13 cellular contexts compared by ENCODE assay signal in the genomic region with DNA sequence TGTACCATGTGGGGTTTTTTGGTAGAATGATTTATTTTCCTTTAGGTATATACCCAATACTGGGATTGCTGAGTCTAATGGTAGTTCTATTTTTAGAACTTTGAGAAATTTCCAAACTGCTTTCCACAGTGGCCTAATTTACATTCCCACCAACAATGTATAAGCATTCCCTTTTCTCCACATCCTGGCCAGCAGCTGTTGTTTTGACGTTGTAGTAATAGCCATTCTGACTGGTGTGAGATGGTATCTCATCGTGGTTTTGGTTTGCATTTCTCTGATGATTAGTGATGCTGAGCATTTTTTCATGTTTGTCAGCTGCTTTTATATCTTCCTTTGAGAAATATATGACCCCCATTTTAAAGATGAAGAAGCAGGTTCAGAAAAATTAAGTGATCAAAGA.
DNase-seq lines count a peak whose midpoint lies in the region; ATAC-seq and TF ChIP-seq lines count a peak whose summit lies in the region.
"Had no signal": no experiment of that assay in that cellular context is flagged by ENCODE, and none has a peak within 500 bp of the region (broad histone marks: within the 10 kb centered on the region; RNA-seq: fewer than 3 reads in every experiment).

No MANE protein-coding gene starts in this region.

- no peak for TF ChIP-seq EP300 in sigmoid colon (IDR thresholded peaks at IDR 0.05)

- no peak overlapping the region for H3K9ac ChIP-seq in fibroblast of lung (ENCODE audit: insufficient read depth, low read length)
- H3K9ac ChIP-seq: BLaER1 treated with 17β-estradiol and CSF1 and Interleukin-3, amounts not matched to agents 10 nM and 100 nM had no signal

- peaks cover 10% of the 10 kb centered on the region for H3K36me3 Mint-ChIP-seq in T-helper 2 cell treated with Interferon-gamma antibody and Interleukin-4, amounts not matched to agents 5 μg/mL and 100 μg/mL, for 36 hours (ENCODE audit: low read depth)
- peaks cover 5% of the 10 kb centered on the region for H3K36me3 Mint-ChIP-seq in Calu3 (ENCODE audit: insufficient read depth, unreplicated experiment)

- H3K27me3 ChIP-seq in fibroblast of lung (ENCODE audit: control insufficient read depth, insufficient read depth, low read length), result no peaks in the 10 kb centered on the region
- H3K27me3 ChIP-seq in sigmoid colon, result no peaks in the 10 kb centered on the region
- H3K27me3 ChIP-seq in upper lobe of right lung, result no peaks in the 10 kb centered on the region
- H3K27me3 ChIP-seq: BLaER1 treated with 17β-estradiol and CSF1 and Interleukin-3, amounts not matched to agents 10 nM and 100 nM; spleen had no signal

- no peaks in the 10 kb centered on the region for H4K20me1 ChIP-seq in fibroblast of lung (ENCODE audit: control insufficient read depth, extremely low read depth, insufficient read depth, low read length)
- H4K20me1 ChIP-seq: BLaER1 treated with 17β-estradiol and CSF1 and Interleukin-3, amounts not matched to agents 10 nM and 100 nM had no signal

- WGBS in sigmoid colon, 2 donors, result 56 to 85% methylated on average over 2 of the region's 2 CpGs

- no TSS peak for BruUV-seq in Calu3 (replicated peaks; lab: Mats Ljungman, UMichigan)

- ATAC-seq in upper lobe of right lung (no peak), GM21526 (IDR thresholded peaks at IDR 0.05; ENCODE audit: low FRiP score, unreplicated experiment) (no peak)

- H3K9me3 Mint-ChIP-seq in T-helper 2 cell treated with Interferon-gamma antibody and Interleukin-4, amounts not matched to agents 5 μg/mL and 100 μg/mL, for 36 hours, result no peaks in the 10 kb centered on the region
- no peaks in the 10 kb centered on the region for H3K9me3 Mint-ChIP-seq in Calu3 (ENCODE audit: low read depth, unreplicated experiment)
- H3K9me3 Mint-ChIP-seq: activated naive CD4-positive, alpha-beta T cell treated with anti-CD3 and anti-CD28 coated beads, Interleukin-2, amount 50 U/mL, for 24 hours had no signal

- intact Hi-C loops in sigmoid colon (cut with DNase I), result no loop called here
- intact Hi-C loops in upper lobe of right lung (cut with DNase I), result no loop called here
- intact Hi-C loops in Calu3 (cut with micrococcal nuclease; ENCODE audit: unreplicated experiment), result no loop called here

- peaks cover 52% of the 10 kb centered on the region for H3K4me1 Mint-ChIP-seq in T-helper 2 cell treated with Interferon-gamma antibody and Interleukin-4, amounts not matched to agents 5 μg/mL and 100 μg/mL, for 36 hours (ENCODE audit: low read depth)
- H3K4me1 Mint-ChIP-seq in Calu3 (ENCODE audit: low read depth, unreplicated experiment), result no peaks in the 10 kb centered on the region

- H3K27ac ChIP-seq in fibroblast of lung (ENCODE audit: insufficient read depth, low read length) (peak overlapping the region; percentile 73), sigmoid colon (peak overlapping the region; percentile 94 to 99 (median 98)), upper lobe of right lung (no peak overlapping the region)
- H3K27ac ChIP-seq: BLaER1 treated with 17β-estradiol and CSF1 and Interleukin-3, amounts not matched to agents 10 nM and 100 nM had no signal

- TF ChIP-seq CTCF in fibroblast of lung (conservative IDR thresholded peaks at IDR 0.05 in 1 of 2, IDR thresholded peaks at IDR 0.05 in 1 of 2; ENCODE audit: low read depth in 1 of 2, low read length in 2 of 2) (no peak), sigmoid colon (IDR thresholded peaks at IDR 0.05) (no peak), upper lobe of right lung (IDR thresholded peaks at IDR 0.05) (no peak), Calu3 (IDR thresholded peaks at IDR 0.05; ENCODE audit: unreplicated experiment) (no peak)

- H3K4me3 ChIP-seq in fibroblast of lung (replicated peaks in 1 of 4; ENCODE audit: control extremely low read depth in 1 of 4, insufficient read depth in 1 of 4, low read depth in 3 of 4, low read length in 4 of 4) (no peak overlapping the region), sigmoid colon (no peak overlapping the region), upper lobe of right lung (no peak overlapping the region)
- H3K4me3 ChIP-seq: BLaER1 treated with 17β-estradiol and CSF1 and Interleukin-3, amounts not matched to agents 10 nM and 100 nM; spleen had no signal

- peak overlapping the region; percentile 12 for H3K4me3 Mint-ChIP-seq in T-helper 2 cell treated with Interferon-gamma antibody and Interleukin-4, amounts not matched to agents 5 μg/mL and 100 μg/mL, for 36 hours
- H3K4me3 Mint-ChIP-seq in Calu3 (ENCODE audit: low read depth, unreplicated experiment), result no peak overlapping the region
- H3K4me3 Mint-ChIP-seq: activated naive CD4-positive, alpha-beta T cell treated with anti-CD3 and anti-CD28 coated beads, Interleukin-2, amount 50 U/mL, for 24 hours had no signal

- H3K9me3 ChIP-seq in fibroblast of lung (ENCODE audit: control insufficient read depth, insufficient read depth, low read depth, low read length) (no peaks in the 10 kb centered on the region), sigmoid colon (no peaks in the 10 kb centered on the region), upper lobe of right lung (no peaks in the 10 kb centered on the region)
- H3K9me3 ChIP-seq: spleen had no signal

- H2AFZ ChIP-seq in fibroblast of lung (ENCODE audit: low read length), result no peak overlapping the region

- H3K4me1 ChIP-seq in fibroblast of lung (ENCODE audit: control insufficient read depth, extremely low read depth, insufficient read depth, low read length) (peaks cover 23% of the 10 kb centered on the region), sigmoid colon (peaks cover 0 to 100% (median 94%) of the 10 kb centered on the region in 4 donors), upper lobe of right lung (peaks cover 41% of the 10 kb centered on the region)

- DNase-seq in GM04503 (ENCODE audit: low read depth), result peak; percentile 79
- no peak for DNase-seq in T-helper 2 cell treated with Interferon-gamma antibody and Interleukin-4, amounts not matched to agents 5 μg/mL and 100 μg/mL, for 36 hours (ENCODE audit: low spot score)
- peak; percentile 93 to 96 for DNase-seq in fibroblast of lung (ENCODE audit: low read depth in 2 of 2)
- no peak for DNase-seq in sigmoid colon
- no peak for DNase-seq in upper lobe of right lung
- no peak for DNase-seq in Calu3
- DNase-seq in CD1c-positive myeloid dendritic cell (ENCODE audit: extremely low spot score), result no peak
- DNase-seq: effector CD8-positive, alpha-beta T cell; MM.1S; spleen had no signal

- no peak for TF ChIP-seq POLR2A in sigmoid colon (IDR thresholded peaks at IDR 0.05)

- H3K4me2 ChIP-seq in fibroblast of lung (ENCODE audit: extremely low read depth, insufficient read depth, low read length), result no peak overlapping the region
- H3K4me2 ChIP-seq: BLaER1 treated with 17β-estradiol and CSF1 and Interleukin-3, amounts not matched to agents 10 nM and 100 nM had no signal

- CTCF ChIA-PET in Calu3 (lab: Charles Lee), result no interaction called here

- H3K27me3 Mint-ChIP-seq in T-helper 2 cell treated with Interferon-gamma antibody and Interleukin-4, amounts not matched to agents 5 μg/mL and 100 μg/mL, for 36 hours (ENCODE audit: low read depth), result no peaks in the 10 kb centered on the region
- H3K27me3 Mint-ChIP-seq in Calu3 (ENCODE audit: unreplicated experiment), result no peaks in the 10 kb centered on the region

- no peak overlapping the region for H3K27ac Mint-ChIP-seq in T-helper 2 cell treated with Interferon-gamma antibody and Interleukin-4, amounts not matched to agents 5 μg/mL and 100 μg/mL, for 36 hours
- no peak overlapping the region for H3K27ac Mint-ChIP-seq in Calu3 (ENCODE audit: unreplicated experiment)
- H3K27ac Mint-ChIP-seq: activated naive CD4-positive, alpha-beta T cell treated with anti-CD3 and anti-CD28 coated beads, Interleukin-2, amount 50 U/mL, for 24 hours had no signal

- H3K36me3 ChIP-seq in fibroblast of lung (ENCODE audit: control insufficient read depth, insufficient read depth, low read length), result peaks cover 3% of the 10 kb centered on the region
- peaks cover 0 to 38% (median 10%) of the 10 kb centered on the region in 4 donors for H3K36me3 ChIP-seq in sigmoid colon
- H3K36me3 ChIP-seq in upper lobe of right lung, result no peaks in the 10 kb centered on the region

- H3K79me2 ChIP-seq in fibroblast of lung (ENCODE audit: control insufficient read depth, insufficient read depth, low read length), result peaks cover 57% of the 10 kb centered on the region

Comparison
In these comparisons a context has a peak if more than half of its experiments do, and no peak if none do; other contexts are left out.
1. DNase-seq: peak in GM04503 (single experiment) and fibroblast of lung (2 of 2); none in T-helper 2 cell treated with Interferon-gamma antibody and Interleukin-4, amounts not matched to agents 5 μg/mL and 100 μg/mL, for 36 hours (single experiment), sigmoid colon (single experiment), upper lobe of right lung (single experiment), Calu3 (single experiment) and CD1c-positive myeloid dendritic cell (single experiment).